Comparison of ENCODE assay signal across 9 cellular contexts in the genomic region with DNA sequence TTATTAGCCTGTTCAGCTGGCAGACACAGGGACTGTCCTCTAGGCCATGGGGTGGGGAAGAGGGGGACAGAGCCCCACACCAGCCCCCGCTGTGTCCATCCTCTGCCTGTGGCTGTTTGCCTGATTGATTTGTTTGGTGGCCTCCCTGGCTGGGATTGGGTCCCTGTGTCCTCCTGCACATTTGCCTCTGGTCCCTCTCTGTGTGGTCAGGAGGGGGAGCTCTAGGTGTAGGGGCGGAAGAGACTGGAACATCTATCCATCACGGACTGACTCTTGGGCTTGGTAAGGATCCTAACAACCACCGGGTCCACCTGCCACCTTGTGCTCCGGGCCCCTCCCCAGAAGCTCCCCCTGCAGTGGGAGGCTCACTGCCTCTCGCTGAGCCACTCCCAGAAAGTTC. TPM values are rescaled to one million over a fixed set of nuclear protein-coding genes. Genes with fewer than 3 reads are reported as not detected.
DNase-seq lines count a peak whose midpoint lies in the region; ATAC-seq and TF ChIP-seq lines count a peak whose summit lies in the region.
"Had no signal": no experiment of that assay in that cellular context is flagged by ENCODE, and none has a peak within 500 bp of the region (broad histone marks: within the 10 kb centered on the region; RNA-seq: fewer than 3 reads in every experiment).

No MANE protein-coding gene starts in this region.

- no peak for ATAC-seq in DND-41 (ENCODE audit: insufficient read depth, low read depth)
- no peak for ATAC-seq in GM18520 (IDR thresholded peaks at IDR 0.05; ENCODE audit: unreplicated experiment)
- ATAC-seq in omental fat pad (ENCODE audit: low FRiP score) = no peak

- DNase-seq in DND-41 = no peak
- peak; percentile 33 for DNase-seq in HT1080 (ENCODE audit: low read depth)
- peak; percentile 81 for DNase-seq in WERI-Rb-1
- DNase-seq in myocyte (ENCODE audit: low read depth) = peak; percentile 33
- no peak for DNase-seq in NCI-H226
- DNase-seq in omental fat pad (ENCODE audit: low spot score) = no peak

- no peaks in the 10 kb centered on the region for H3K36me3 ChIP-seq in DND-41 (ENCODE audit: insufficient read depth, low read length)
- H3K36me3 ChIP-seq in WERI-Rb-1 = no peaks in the 10 kb centered on the region

- no peak overlapping the region for H3K4me3 ChIP-seq in DND-41 (ENCODE audit: low read depth in 1 of 2, low read length in 2 of 2)
- H3K4me3 ChIP-seq in WERI-Rb-1 (ENCODE audit: low read depth, low read length) = no peak overlapping the region
- H3K4me3 ChIP-seq: SK-N-MC had no signal

- H3K27ac ChIP-seq in DND-41 (ENCODE audit: low read length) (no peak overlapping the region), WERI-Rb-1 (no peak overlapping the region)
- H3K27ac ChIP-seq: parathyroid adenoma, SK-N-MC had no signal

- H3K9ac ChIP-seq in DND-41 (ENCODE audit: low read depth, low read length) = no peak overlapping the region
- H3K9ac ChIP-seq: parathyroid adenoma had no signal

- TF ChIP-seq CTCF in DND-41 (IDR thresholded peaks at IDR 0.05; ENCODE audit: borderline replicate concordance, extremely low read depth, low read length, poor library complexity, severe bottlenecking) = peak; percentile 52
- peak; percentile 87 for TF ChIP-seq CTCF in WERI-Rb-1 (IDR thresholded peaks at IDR 0.05; ENCODE audit: low read depth, low read length)
- TF ChIP-seq CTCF in omental fat pad (IDR thresholded peaks at IDR 0.05) = no peak

- no peaks in the 10 kb centered on the region for H3K9me3 ChIP-seq in DND-41 (ENCODE audit: insufficient read depth, low read length, severe bottlenecking)
- no peaks in the 10 kb centered on the region for H3K9me3 ChIP-seq in WERI-Rb-1 (ENCODE audit: severe bottlenecking)

- peaks cover 12% of the 10 kb centered on the region for H3K27me3 ChIP-seq in DND-41 (ENCODE audit: insufficient read depth, low read length, poor library complexity)
- no peaks in the 10 kb centered on the region for H3K27me3 ChIP-seq in WERI-Rb-1 (ENCODE audit: insufficient read depth, low read depth, severe bottlenecking)

- no peaks in the 10 kb centered on the region for H3K79me2 ChIP-seq in DND-41 (ENCODE audit: insufficient read depth, low read length)
- H3K79me2 ChIP-seq: parathyroid adenoma had no signal

- no peak overlapping the region for H2AFZ ChIP-seq in DND-41 (ENCODE audit: low read depth, low read length)
- H2AFZ ChIP-seq: parathyroid adenoma had no signal

- 0 out of 2 replicates have a peak, but pooled peaks cover 3% of the 10 kb centered on the region for H4K20me1 ChIP-seq in DND-41 (ENCODE audit: insufficient read depth, low read length)

- H3K4me2 ChIP-seq in DND-41 (ENCODE audit: insufficient read depth, low read length) = no peak overlapping the region

- H3K4me1 ChIP-seq in DND-41 (ENCODE audit: insufficient read depth, low read length) = no peaks in the 10 kb centered on the region

RNA-seq across cellular contexts. Expression of a gene that starts 38.4 kb away (rescaled TPM):
- 19.5 and 33.1 TPM in 2 replicates for total RNA-seq in HT1080 (2014; rRNA removed; shearing (Covaris generic))
- 27.5 and 29.1 TPM in 2 replicates for polyA plus RNA-seq in HT1080 (2015; cell fraction: cytosol; rRNA removed)
- polyA plus RNA-seq in HT1080 (2015; cell fraction: nucleus; rRNA removed) = 6.1 and 13.8 TPM in 2 replicates
- total RNA-seq in myocyte (42.4 and 45.9 TPM in 2 replicates), omental fat pad (10 to 100 TPM; 16.0 to 24.0 (median 20.0) TPM)
- polyA plus RNA-seq in myocyte (2012) = 56.6 TPM

Comparison
In these comparisons a context has a peak if more than half of its experiments do, and no peak if none do; other contexts are left out.
1. DNase-seq: peak in HT1080 (single experiment), WERI-Rb-1 (single experiment) and myocyte (single experiment); none in DND-41 (single experiment), NCI-H226 (single experiment) and omental fat pad (single experiment).
2. CTCF ChIP-seq: peak in DND-41 (single experiment) and WERI-Rb-1 (single experiment); none in omental fat pad (0 of 3).